9 cellular contexts compared by ENCODE assay signal in genomic region chr1:230270940-230271325, GRCh38.
A peak's percentile ranks its signal among the peaks of the same experiment; 100 is the strongest.
DNase-seq lines count a peak whose midpoint lies in the region; ATAC-seq and TF ChIP-seq lines count a peak whose summit lies in the region.
"Had no signal": no experiment of that assay in that cellular context is flagged by ENCODE, and none has a peak within 500 bp of the region (broad histone marks: within the 10 kb centered on the region; RNA-seq: fewer than 3 reads in every experiment).

No MANE protein-coding gene starts in this region.

- no peak for ATAC-seq in Right ventricle myocardium inferior
- ATAC-seq in left colon, result no peak
- no peak for ATAC-seq in HG03196 (IDR thresholded peaks at IDR 0.05; ENCODE audit: unreplicated experiment)
- ATAC-seq: HepG2 had no signal

- DNase-seq in Right ventricle myocardium inferior (ENCODE audit: missing footprints) (peak; percentile 18), cardiac septum (ENCODE audit: low spot score) (no peak), SK-N-SH (peak; percentile 70), left ventricle myocardium inferior (no peak), uterus (no peak), left colon (no peak), NCI-H226 (no peak)

- no peaks in the 10 kb centered on the region for H3K27me3 ChIP-seq in SK-N-SH (ENCODE audit: insufficient read depth)
- H3K27me3 ChIP-seq in left ventricle myocardium inferior (ENCODE audit: low read depth), result no peaks in the 10 kb centered on the region
- H3K27me3 ChIP-seq in uterus, result no peaks in the 10 kb centered on the region

- H2AFZ ChIP-seq in SK-N-SH (ENCODE audit: low read depth), result no peak overlapping the region

- no peaks in the 10 kb centered on the region for H4K20me1 ChIP-seq in SK-N-SH (ENCODE audit: insufficient read depth)

- H3F3A ChIP-seq in SK-N-SH (replicated peaks; ENCODE audit: insufficient read depth), result peaks cover 20% of the 10 kb centered on the region

- peak overlapping the region; percentile 49 to 98; a peak in 3 of 4 replicates for H3K27ac ChIP-seq in SK-N-SH (ENCODE audit: low read depth in 2 of 2, low read length in 1 of 2)
- peak overlapping the region; percentile 65 for H3K27ac ChIP-seq in left ventricle myocardium inferior (replicated peaks)
- H3K27ac ChIP-seq in uterus, result peak overlapping the region; percentile 40 to 50

- no peak overlapping the region for H3K9ac ChIP-seq in SK-N-SH

- TF ChIP-seq EP300 in SK-N-SH (IDR thresholded peaks at IDR 0.05; ENCODE audit: borderline replicate concordance in 1 of 2, low read depth in 1 of 2, low read length in 1 of 2), result no peak

- H3K9me2 ChIP-seq in SK-N-SH, result no peaks in the 10 kb centered on the region

- no peaks in the 10 kb centered on the region for H3K79me2 ChIP-seq in SK-N-SH (ENCODE audit: insufficient read depth)

- H3K4me3 ChIP-seq in SK-N-SH (ENCODE audit: low read depth in 2 of 2, low read length in 1 of 2) (no peak overlapping the region), left ventricle myocardium inferior (no peak overlapping the region), uterus (no peak overlapping the region)

- H3K36me3 ChIP-seq in SK-N-SH (replicated peaks in 1 of 2; ENCODE audit: control insufficient read depth in 1 of 2, insufficient read depth in 2 of 2, low read length in 1 of 2) (peaks cover 16 to 31% of the 10 kb centered on the region in 2 experiments), left ventricle myocardium inferior (peaks cover 27% of the 10 kb centered on the region), uterus (no peaks in the 10 kb centered on the region)

- H3K9me3 ChIP-seq in SK-N-SH (no peaks in the 10 kb centered on the region), left ventricle myocardium inferior (replicated peaks) (no peaks in the 10 kb centered on the region), uterus (no peaks in the 10 kb centered on the region)

- TF ChIP-seq CTCF in SK-N-SH (IDR thresholded peaks at IDR 0.05) (no peak), left ventricle myocardium inferior (IDR thresholded peaks at IDR 0.05; ENCODE audit: borderline replicate concordance) (no peak), uterus (IDR thresholded peaks at IDR 0.05) (no peak)

- POLR2A ChIA-PET in SK-N-SH (lab: Yijun Ruan, JAX), result no interaction called here

- 76% methylated on average over 6 of the region's 6 CpGs for WGBS in SK-N-SH (ENCODE audit: low lambda C conversion rate)

- H3K4me2 ChIP-seq in SK-N-SH, result no peak overlapping the region

- no peak for TF ChIP-seq POLR2A in uterus (IDR thresholded peaks at IDR 0.05)

- no peak for TF ChIP-seq RAD21 in SK-N-SH (IDR thresholded peaks at IDR 0.05; ENCODE audit: low read length)

- intact Hi-C loops in Right ventricle myocardium inferior (cut with DNase I), result no loop called here
- intact Hi-C loops in cardiac septum (cut with DNase I), result loop anchor here (5.0 kb wide), 1 partner anchor 36 kb away; no protein-coding TSS in a partner anchor
- intact Hi-C loops in left ventricle myocardium inferior (cut with micrococcal nuclease), result no loop called here
- intact Hi-C loops in uterus (cut with DNase I; ENCODE audit: low total_unique reads), result no loop called here
- intact Hi-C loops in left colon (cut with DNase I, micrococcal nuclease), result no loop called here

- H3K4me1 ChIP-seq in SK-N-SH (ENCODE audit: control insufficient read depth in 1 of 2, insufficient read depth in 2 of 2, low read depth in 1 of 2, low read length in 1 of 2) (peaks cover 9 to 43% of the 10 kb centered on the region in 2 experiments; a peak in 3 of 4 replicates), left ventricle myocardium inferior (peaks cover 33% of the 10 kb centered on the region), uterus (no peaks in the 10 kb centered on the region)

- CTCF ChIA-PET in SK-N-SH (lab: Yijun Ruan, JAX), result interaction anchor here (0.8 to 2.3 kb wide), 4 partner anchors 12 to 610 kb away, joined by 3 to 7 read pairs (median 4); no protein-coding TSS in a partner anchor

TF ChIP-seq in SK-N-SH, 30 proteins besides CTCF, POLR2A, EP300 and RAD21:
- TF ChIP-seq MXI1 (IDR thresholded peaks at IDR 0.05; ENCODE audit: low read depth, low read length) (peak; percentile 13; the same call in 1 of the 2 replicates), EZH2phosphoT487 (IDR thresholded peaks at IDR 0.05; ENCODE audit: borderline replicate concordance, low read depth) (no peak)

Comparison
In these comparisons a context has a peak if more than half of its experiments do, and no peak if none do; other contexts are left out.
1. DNase-seq: peak in Right ventricle myocardium inferior (single experiment) and SK-N-SH (single experiment); none in cardiac septum (single experiment), left ventricle myocardium inferior (single experiment), uterus (0 of 2), left colon (0 of 2) and NCI-H226 (single experiment).
2. Peak in every context shown above with its lines, with median percentiles within 50 percentile points of each other: H3K27ac ChIP-seq.